Comparison of ENCODE assay signal across 16 cellular contexts in genomic region chr3:128409621-128410581, GRCh38. TPM values are rescaled to one million over a fixed set of nuclear protein-coding genes. Genes with fewer than 3 reads are reported as not detected.
DNase-seq lines count a peak whose midpoint lies in the region; ATAC-seq and TF ChIP-seq lines count a peak whose summit lies in the region.
"Had no signal": no experiment of that assay in that cellular context is flagged by ENCODE, and none has a peak within 500 bp of the region (broad histone marks: within the 10 kb centered on the region; RNA-seq: fewer than 3 reads in every experiment).

No MANE protein-coding gene starts in this region.

- H3K23me2 ChIP-seq in H9 (ENCODE audit: insufficient read length, low read depth, low read length, poor library complexity, severe bottlenecking): no peaks in the 10 kb centered on the region

- H3K4me3 ChIP-seq in BE2C (ENCODE audit: low read depth, low read length) (peak overlapping the region; percentile 50), mesendoderm (ENCODE audit: low read length) (no peak overlapping the region)
- H3K4me3 ChIP-seq: A549 had no signal

- H3K27ac ChIP-seq in H9 (ENCODE audit: insufficient read length, low read depth, low read length): no peak overlapping the region
- H3K27ac ChIP-seq in mesendoderm (ENCODE audit: low read depth, low read length): no peak overlapping the region
- H3K27ac ChIP-seq: C4-2B, RWPE1 had no signal

- H3K9me3 ChIP-seq in BE2C: no peaks in the 10 kb centered on the region
- H3K9me3 ChIP-seq in H9 (ENCODE audit: control insufficient read depth, low read depth, low read length): no peaks in the 10 kb centered on the region
- no peaks in the 10 kb centered on the region for H3K9me3 ChIP-seq in T-helper 17 cell (ENCODE audit: control insufficient read depth, low read length, poor library complexity, severe bottlenecking)
- H3K9me3 ChIP-seq: A549 had no signal

- H3K9ac ChIP-seq in H9 (ENCODE audit: extremely low read depth, insufficient read length, low read length): no peak overlapping the region
- H3K9ac ChIP-seq in mesendoderm (ENCODE audit: low read length): no peak overlapping the region

- 0 out of 2 replicates have a peak, but pooled peaks cover 2% of the 10 kb centered on the region for H3K36me3 ChIP-seq in BE2C
- no peaks in the 10 kb centered on the region for H3K36me3 ChIP-seq in mesendoderm (ENCODE audit: control insufficient read depth, insufficient read depth, low read length)

- H3K36me3 Mint-ChIP-seq in H9 (ENCODE audit: insufficient read depth in 1 of 3, low read depth in 3 of 3) (peaks cover 0 to 2% (median 0%) of the 10 kb centered on the region in 3 experiments; a peak in 1 of 7 replicates), T-helper 17 cell (ENCODE audit: low read depth) (peaks cover 5% of the 10 kb centered on the region)
- H3K36me3 Mint-ChIP-seq in activated CD4-positive, alpha-beta memory T cell treated with anti-CD3 and anti-CD28 coated beads for 36 hours: no peaks in the 10 kb centered on the region

- H3K4me2 ChIP-seq in H9 (ENCODE audit: insufficient read depth, insufficient read length, low read length) (no peak overlapping the region), mesendoderm (ENCODE audit: low read length) (no peak overlapping the region)
- H3K4me2 ChIP-seq: A549 had no signal

- no peak overlapping the region for H2BK12ac ChIP-seq in H9 (ENCODE audit: insufficient read length, low read depth, low read length)

- H3K79me1 ChIP-seq in H9 (ENCODE audit: insufficient read depth, low read depth, low read length, poor library complexity, severe bottlenecking) (no peaks in the 10 kb centered on the region), mesendoderm (ENCODE audit: low read length) (no peaks in the 10 kb centered on the region)

- no peaks in the 10 kb centered on the region; a peak in 1 of 5 replicates for H3K9me3 Mint-ChIP-seq in H9
- no peaks in the 10 kb centered on the region for H3K9me3 Mint-ChIP-seq in activated CD4-positive, alpha-beta memory T cell treated with anti-CD3 and anti-CD28 coated beads for 36 hours

- POLR2A ChIA-PET in activated CD4-positive, alpha-beta memory T cell treated with anti-CD3 and anti-CD28 coated beads for 36 hours (lab: Charles Lee): no interaction called here

- no peak overlapping the region for H4K8ac ChIP-seq in H9 (replicated peaks; ENCODE audit: insufficient read length, low read depth, low read length)
- H4K8ac ChIP-seq in mesendoderm (ENCODE audit: low read depth, low read length): no peak overlapping the region

- no peak overlapping the region for H3K4me3 Mint-ChIP-seq in H9
- H3K4me3 Mint-ChIP-seq in T-helper 17 cell: no peak overlapping the region
- H3K4me3 Mint-ChIP-seq in activated CD4-positive, alpha-beta memory T cell treated with anti-CD3 and anti-CD28 coated beads for 36 hours: no peak overlapping the region

- H3K79me2 ChIP-seq in H9 (ENCODE audit: insufficient read depth, low read length): no peaks in the 10 kb centered on the region
- no peaks in the 10 kb centered on the region for H3K79me2 ChIP-seq in mesendoderm (ENCODE audit: control insufficient read depth, insufficient read depth, low read length)

- H3K4me1 ChIP-seq in BE2C (peaks cover 87% of the 10 kb centered on the region), H9 (ENCODE audit: insufficient read depth, low read length) (no peaks in the 10 kb centered on the region; the same call in 1 of the 2 replicates), mesendoderm (ENCODE audit: control insufficient read depth, low read depth, low read length) (peaks cover 7% of the 10 kb centered on the region)
- H3K4me1 ChIP-seq: A549 had no signal

- H3K18ac ChIP-seq in H9 (ENCODE audit: insufficient read length, low read depth, low read length): no peak overlapping the region
- no peak overlapping the region for H3K18ac ChIP-seq in mesendoderm (ENCODE audit: low read length)

- H4K91ac ChIP-seq in H9 (ENCODE audit: insufficient read length, low read depth, low read length): no peak overlapping the region

- peak overlapping the region; percentile 21; the same call in 1 of the 2 replicates for H3K14ac ChIP-seq in H9 (ENCODE audit: insufficient read depth, low read length)

- H4K5ac ChIP-seq in H9 (ENCODE audit: insufficient read length, low read depth, low read length): no peak overlapping the region
- H4K5ac ChIP-seq in mesendoderm (ENCODE audit: low read length): no peak overlapping the region

- H2AK5ac ChIP-seq in H9 (ENCODE audit: insufficient read length, low read length) (no peak overlapping the region), mesendoderm (ENCODE audit: low read length) (peak overlapping the region; percentile 77)

- no peak overlapping the region for H2BK15ac ChIP-seq in H9 (ENCODE audit: low read depth, low read length)
- H2BK15ac ChIP-seq in mesendoderm (replicated peaks; ENCODE audit: low read depth): no peak overlapping the region

- no peak overlapping the region for H3K23ac ChIP-seq in H9 (ENCODE audit: insufficient read length, low read depth, low read length)
- no peak overlapping the region for H3K23ac ChIP-seq in mesendoderm (ENCODE audit: low read length)

- H3K4ac ChIP-seq in H9 (ENCODE audit: low read depth, low read length) (no peak overlapping the region), mesendoderm (ENCODE audit: low read depth, low read length) (no peak overlapping the region)

- H3K56ac ChIP-seq in H9 (ENCODE audit: insufficient read length, low read depth, low read length) (no peak overlapping the region), mesendoderm (ENCODE audit: low read length) (peak overlapping the region; percentile 12)

- intact Hi-C loops in activated CD4-positive, alpha-beta memory T cell treated with anti-CD3 and anti-CD28 coated beads for 36 hours (cut with micrococcal nuclease): no loop called here

- WGBS in H9 (ENCODE audit: extremely low coverage, insufficient read length, low lambda C conversion rate): no CpG with 5 or more reads among the region's 18 CpGs
- no CpG with 5 or more reads among the region's 18 CpGs for WGBS in mesendoderm (ENCODE audit: extremely low coverage, insufficient coverage, low lambda C conversion rate)

- no peak overlapping the region for H2BK20ac ChIP-seq in H9 (ENCODE audit: low read depth, low read length, poor library complexity, severe bottlenecking)

- H3T11ph ChIP-seq in H9 (ENCODE audit: low read length): no peak overlapping the region

- H3K4me1 Mint-ChIP-seq in H9 (peaks cover 16 to 47% of the 10 kb centered on the region in 2 experiments), T-helper 17 cell (peaks cover 14% of the 10 kb centered on the region)
- H3K4me1 Mint-ChIP-seq in activated CD4-positive, alpha-beta memory T cell treated with anti-CD3 and anti-CD28 coated beads for 36 hours (ENCODE audit: low read depth): no peaks in the 10 kb centered on the region

- H4K20me1 ChIP-seq in H9 (ENCODE audit: control insufficient read depth, insufficient read depth, insufficient read length): no peaks in the 10 kb centered on the region

- CTCF ChIA-PET in activated CD4-positive, alpha-beta memory T cell treated with anti-CD3 and anti-CD28 coated beads for 36 hours (lab: Charles Lee): interaction anchor here (1.3 kb wide), 1 partner anchor 17 kb away, joined by 3 read pairs; no protein-coding TSS in a partner anchor

- no peak overlapping the region for H3K27ac Mint-ChIP-seq in H9
- H3K27ac Mint-ChIP-seq in T-helper 17 cell: peak overlapping the region; percentile 21
- no peak overlapping the region for H3K27ac Mint-ChIP-seq in activated CD4-positive, alpha-beta memory T cell treated with anti-CD3 and anti-CD28 coated beads for 36 hours

- H2BK120ac ChIP-seq in H9 (ENCODE audit: low read depth, low read length, poor library complexity, severe bottlenecking) (no peak overlapping the region), mesendoderm (ENCODE audit: low read depth, low read length) (no peak overlapping the region)

- TF ChIP-seq CTCF in BE2C (IDR thresholded peaks at IDR 0.05; ENCODE audit: low read depth, low read length): no peak; the same call in 1 of the 2 replicates
- TF ChIP-seq CTCF in H9 (conservative IDR thresholded peaks at IDR 0.05): no peak

- DNase-seq in BE2C: peak; percentile 86
- no peak for DNase-seq in H9
- no peak for DNase-seq in T-helper 17 cell
- DNase-seq in mesendoderm: no peak
- DNase-seq in NOMO-1 treated with DMSO at 0.1 percent for 48 hours (lab: John Stamatoyannopoulos, UW; ENCODE audit: unreplicated experiment): no peak
- DNase-seq in activated CD4-positive, alpha-beta memory T cell treated with anti-CD3 and anti-CD28 coated beads for 36 hours: no peak
- DNase-seq in SK-N-DZ (ENCODE audit: low spot score): no peak
- DNase-seq: HCEC 1CT, KBM-7, NCI-H1105, NCI-H2081 treated with DMSO at 0.1 percent for 48 hours, NCI-H446 treated with DMSO at 0.1 percent for 48 hours, SIG-M5 had no signal

- no peaks in the 10 kb centered on the region; the same call in none of the 2 replicates for H3K27me3 Mint-ChIP-seq in H9 (ENCODE audit: low read depth)
- no peaks in the 10 kb centered on the region for H3K27me3 Mint-ChIP-seq in T-helper 17 cell
- H3K27me3 Mint-ChIP-seq in activated CD4-positive, alpha-beta memory T cell treated with anti-CD3 and anti-CD28 coated beads for 36 hours: no peaks in the 10 kb centered on the region

- H3K27me3 ChIP-seq in BE2C: no peaks in the 10 kb centered on the region
- no peaks in the 10 kb centered on the region for H3K27me3 ChIP-seq in H9 (ENCODE audit: insufficient read depth, low read length)
- H3K27me3 ChIP-seq in mesendoderm (ENCODE audit: insufficient read depth, low read length, poor library complexity): no peaks in the 10 kb centered on the region

- H2BK5ac ChIP-seq in H9 (ENCODE audit: insufficient read length, low read length) (no peak overlapping the region), mesendoderm (ENCODE audit: low read length) (no peak overlapping the region)

- no peak overlapping the region for H2AFZ ChIP-seq in H9 (ENCODE audit: low read length)

- ATAC-seq in T-helper 17 cell: no peak
- ATAC-seq: A549 had no signal

RNA-seq across cellular contexts. Expression of gene DNAJB8, which starts 56.8 kb away (rescaled TPM):
- 0.12 TPM for polyA plus RNA-seq in BE2C (2012; ENCODE audit: insufficient read depth, insufficient read length, low read depth)
- total RNA-seq in H9 (2021): not detected in 2 replicates
- total RNA-seq in T-helper 17 cell: not detected
- not detected for polyA plus RNA-seq in mesendoderm (2013, experiment 1 of 2)
- polyA plus RNA-seq in mesendoderm (2013, experiment 2 of 2): not detected
- total RNA-seq in activated CD4-positive, alpha-beta memory T cell treated with anti-CD3 and anti-CD28 coated beads for 36 hours: not detected
- not detected in 2 replicates for polyA plus RNA-seq in SK-N-DZ (2014; cell fraction: cytosol; rRNA removed)
- not detected in 2 replicates for polyA plus RNA-seq in SK-N-DZ (2014; cell fraction: nucleus; rRNA removed)
- polyA plus RNA-seq: A549 had no signal
